In genomic region chr14:53128303-53128702, GRCh38 we compare ENCODE assay signal across 24 cellular contexts. TPM values are rescaled to one million over a fixed set of nuclear protein-coding genes. Genes with fewer than 3 reads are reported as not detected.
DNase-seq lines count a peak whose midpoint lies in the region; ATAC-seq lines count a peak whose summit lies in the region.
"Had no signal": no experiment of that assay in that cellular context is flagged by ENCODE, and none has a peak within 500 bp of the region (broad histone marks: within the 10 kb centered on the region; RNA-seq: fewer than 3 reads in every experiment).

No MANE protein-coding gene starts in this region.

- CTCF ChIA-PET in activated CD4-positive, alpha-beta memory T cell treated with anti-CD3 and anti-CD28 coated beads, Interleukin-2, amount 10 ng/mL, durations not matched to agents 7 days and 5 days (lab: Charles Lee) = interaction anchor here (1.0 kb wide), 1 partner anchor 17 kb away, joined by 4 read pairs; no protein-coding TSS in a partner anchor
- CTCF ChIA-PET in activated CD4-positive, alpha-beta memory T cell treated with anti-CD3 and anti-CD28 coated beads for 36 hours (lab: Charles Lee) = no interaction called here

- no peaks in the 10 kb centered on the region for H3K27me3 Mint-ChIP-seq in activated CD4-positive, alpha-beta memory T cell treated with anti-CD3 and anti-CD28 coated beads, Interleukin-2, amount 10 ng/mL, durations not matched to agents 7 days and 5 days
- H3K27me3 Mint-ChIP-seq in activated CD4-positive, alpha-beta memory T cell treated with anti-CD3 and anti-CD28 coated beads for 36 hours = no peaks in the 10 kb centered on the region
- no peaks in the 10 kb centered on the region for H3K27me3 Mint-ChIP-seq in activated naive CD8-positive, alpha-beta T cell treated with anti-CD3 and anti-CD28 coated beads, Interleukin-2, amount 50 U/mL, for 24 hours
- H3K27me3 Mint-ChIP-seq in stimulated activated naive B cell treated with anti-CD40 and anti-IgM and Interleukin-4, amounts not matched to agents 10 μg/mL and 1 μg/mL and 100 μg/mL, for 72 hours = no peaks in the 10 kb centered on the region
- H3K27me3 Mint-ChIP-seq: activated naive CD4-positive, alpha-beta T cell treated with anti-CD3 and anti-CD28 coated beads, Interleukin-2, amount 10 ng/mL, durations not matched to agents 7 days and 5 days had no signal

- POLR2A ChIA-PET in activated CD4-positive, alpha-beta memory T cell treated with anti-CD3 and anti-CD28 coated beads, Interleukin-2, amount 10 ng/mL, durations not matched to agents 7 days and 5 days (lab: Charles Lee) = interaction anchor here (1.5 to 2.4 kb wide), 3 partner anchors 13 to 25 kb away, joined by 3 to 22 read pairs (median 12); partner anchors contain the start of gene DDHD1
- POLR2A ChIA-PET in activated CD4-positive, alpha-beta memory T cell treated with anti-CD3 and anti-CD28 coated beads for 36 hours (lab: Charles Lee) = interaction anchor here (1.2 kb wide), 1 partner anchor 19 kb away, joined by 6 read pairs; no protein-coding TSS in a partner anchor

- H3K4me3 Mint-ChIP-seq in activated CD4-positive, alpha-beta memory T cell treated with anti-CD3 and anti-CD28 coated beads, Interleukin-2, amount 10 ng/mL, durations not matched to agents 7 days and 5 days = no peak overlapping the region
- H3K4me3 Mint-ChIP-seq in activated CD4-positive, alpha-beta memory T cell treated with anti-CD3 and anti-CD28 coated beads for 36 hours = no peak overlapping the region
- H3K4me3 Mint-ChIP-seq in activated naive CD8-positive, alpha-beta T cell treated with anti-CD3 and anti-CD28 coated beads, Interleukin-2, amount 50 U/mL, for 24 hours = no peak overlapping the region
- no peak overlapping the region for H3K4me3 Mint-ChIP-seq in stimulated activated naive B cell treated with anti-CD40 and anti-IgM and Interleukin-4, amounts not matched to agents 10 μg/mL and 1 μg/mL and 100 μg/mL, for 72 hours
- H3K4me3 Mint-ChIP-seq: activated naive CD4-positive, alpha-beta T cell treated with anti-CD3 and anti-CD28 coated beads, Interleukin-2, amount 10 ng/mL, durations not matched to agents 7 days and 5 days had no signal

- peaks cover 23% of the 10 kb centered on the region for H3K4me1 Mint-ChIP-seq in activated CD4-positive, alpha-beta memory T cell treated with anti-CD3 and anti-CD28 coated beads, Interleukin-2, amount 10 ng/mL, durations not matched to agents 7 days and 5 days
- H3K4me1 Mint-ChIP-seq in activated CD4-positive, alpha-beta memory T cell treated with anti-CD3 and anti-CD28 coated beads for 36 hours (ENCODE audit: low read depth) = peaks cover 10% of the 10 kb centered on the region
- peaks cover 41% of the 10 kb centered on the region for H3K4me1 Mint-ChIP-seq in activated naive CD8-positive, alpha-beta T cell treated with anti-CD3 and anti-CD28 coated beads, Interleukin-2, amount 50 U/mL, for 24 hours
- peaks cover 19 to 32% of the 10 kb centered on the region in 2 donors for H3K4me1 Mint-ChIP-seq in stimulated activated naive B cell treated with anti-CD40 and anti-IgM and Interleukin-4, amounts not matched to agents 10 μg/mL and 1 μg/mL and 100 μg/mL, for 72 hours

- peaks cover 6% of the 10 kb centered on the region for H3K9me3 Mint-ChIP-seq in activated CD4-positive, alpha-beta memory T cell treated with anti-CD3 and anti-CD28 coated beads, Interleukin-2, amount 10 ng/mL, durations not matched to agents 7 days and 5 days
- peaks cover 4% of the 10 kb centered on the region for H3K9me3 Mint-ChIP-seq in activated CD4-positive, alpha-beta memory T cell treated with anti-CD3 and anti-CD28 coated beads for 36 hours
- peaks cover 8% of the 10 kb centered on the region for H3K9me3 Mint-ChIP-seq in activated naive CD8-positive, alpha-beta T cell treated with anti-CD3 and anti-CD28 coated beads, Interleukin-2, amount 50 U/mL, for 24 hours
- peaks cover 4 to 6% of the 10 kb centered on the region in 2 donors for H3K9me3 Mint-ChIP-seq in stimulated activated naive B cell treated with anti-CD40 and anti-IgM and Interleukin-4, amounts not matched to agents 10 μg/mL and 1 μg/mL and 100 μg/mL, for 72 hours

- peak overlapping the region; percentile 18 for H3K27ac Mint-ChIP-seq in activated CD4-positive, alpha-beta memory T cell treated with anti-CD3 and anti-CD28 coated beads, Interleukin-2, amount 10 ng/mL, durations not matched to agents 7 days and 5 days
- H3K27ac Mint-ChIP-seq in activated CD4-positive, alpha-beta memory T cell treated with anti-CD3 and anti-CD28 coated beads for 36 hours = no peak overlapping the region
- H3K27ac Mint-ChIP-seq in activated naive CD8-positive, alpha-beta T cell treated with anti-CD3 and anti-CD28 coated beads, Interleukin-2, amount 50 U/mL, for 24 hours = peak overlapping the region; percentile 87
- peak overlapping the region; percentile 79 for H3K27ac Mint-ChIP-seq in stimulated activated naive B cell treated with anti-CD40 and anti-IgM and Interleukin-4, amounts not matched to agents 10 μg/mL and 1 μg/mL and 100 μg/mL, for 72 hours

- intact Hi-C loops in activated CD4-positive, alpha-beta memory T cell treated with anti-CD3 and anti-CD28 coated beads for 36 hours (cut with micrococcal nuclease) = no loop called here

- H3K36me3 Mint-ChIP-seq in activated CD4-positive, alpha-beta memory T cell treated with anti-CD3 and anti-CD28 coated beads, Interleukin-2, amount 10 ng/mL, durations not matched to agents 7 days and 5 days (ENCODE audit: low read depth) = peaks cover 20% of the 10 kb centered on the region
- H3K36me3 Mint-ChIP-seq in activated CD4-positive, alpha-beta memory T cell treated with anti-CD3 and anti-CD28 coated beads for 36 hours = peaks cover 4% of the 10 kb centered on the region
- peaks cover 14% of the 10 kb centered on the region for H3K36me3 Mint-ChIP-seq in activated naive CD8-positive, alpha-beta T cell treated with anti-CD3 and anti-CD28 coated beads, Interleukin-2, amount 50 U/mL, for 24 hours (ENCODE audit: low read depth)
- H3K36me3 Mint-ChIP-seq in stimulated activated naive B cell treated with anti-CD40 and anti-IgM and Interleukin-4, amounts not matched to agents 10 μg/mL and 1 μg/mL and 100 μg/mL, for 72 hours = peaks cover 5 to 12% of the 10 kb centered on the region in 2 donors

- ATAC-seq in activated naive CD8-positive, alpha-beta T cell treated with anti-CD3 and anti-CD28 coated beads, Interleukin-2, amount 50 U/mL, for 24 hours = peak; percentile 50
- ATAC-seq in stimulated activated naive B cell treated with anti-CD40 and anti-IgM and Interleukin-4, amounts not matched to agents 10 μg/mL and 1 μg/mL and 100 μg/mL, for 72 hours (replicated peaks) = peak; percentile 51
- no peak for ATAC-seq in HG03097 (IDR thresholded peaks at IDR 0.05; ENCODE audit: low FRiP score, unreplicated experiment)
- no peak for ATAC-seq in GM19397 (IDR thresholded peaks at IDR 0.05; ENCODE audit: unreplicated experiment)
- ATAC-seq: right cardiac atrium had no signal

- no peak for DNase-seq in activated CD4-positive, alpha-beta memory T cell treated with anti-CD3 and anti-CD28 coated beads, Interleukin-2, amount 10 ng/mL, durations not matched to agents 7 days and 5 days
- no peak for DNase-seq in activated CD4-positive, alpha-beta memory T cell treated with anti-CD3 and anti-CD28 coated beads for 36 hours
- peak; percentile 23 for DNase-seq in MV-4-11 (lab: John Stamatoyannopoulos, UW)
- no peak for DNase-seq in activated naive CD8-positive, alpha-beta T cell treated with anti-CD3 and anti-CD28 coated beads, Interleukin-2, amount 50 U/mL, for 24 hours
- no peak for DNase-seq in stimulated activated naive B cell treated with anti-CD40 and anti-IgM and Interleukin-4, amounts not matched to agents 10 μg/mL and 1 μg/mL and 100 μg/mL, for 72 hours
- DNase-seq in inferior parietal cortex (ENCODE audit: extremely low spot score) = no peak
- DNase-seq: ACHN; activated CD4-positive, alpha-beta T cell treated with anti-CD3 and anti-CD28 coated beads for 1 hour; activated naive CD4-positive, alpha-beta T cell treated with anti-CD3 and anti-CD28 coated beads, Interleukin-2, amount 10 ng/mL, durations not matched to agents 7 days and 5 days; C1 segment of cervical spinal cord; cerebellar nuclear complex; GDM1; hippocampal formation; islet precursor cell; KG1; NCI-H1092 treated with DMSO at 0.1 percent for 48 hours; NCI-H2029; ovary; right cardiac atrium; stimulated activated CD4-positive, alpha-beta T cell treated with anti-CD3 and anti-CD28 coated beads, Interleukin-12 subunit alpha, Interleukin-12 subunit beta, amount 100 ng/mL, for 4 hours; stimulated activated CD8-positive, alpha-beta memory T cell treated with anti-CD3 and anti-CD28 coated beads, Interleukin-4, amount 100 ng/mL, for 48 hours; testis had no signal

RNA-seq across cellular contexts. Expression of gene DDHD1, which starts 24.8 kb away (rescaled TPM):
- total RNA-seq in activated CD4-positive, alpha-beta memory T cell treated with anti-CD3 and anti-CD28 coated beads, Interleukin-2, amount 10 ng/mL, durations not matched to agents 7 days and 5 days = 10 to 100 TPM; 53.6 to 58.5 TPM
- 10 to 100 TPM; 40.6 to 42.7 TPM for total RNA-seq in activated CD4-positive, alpha-beta memory T cell treated with anti-CD3 and anti-CD28 coated beads for 36 hours

Comparison
In these comparisons a context has a peak if more than half of its experiments do, and no peak if none do; other contexts are left out.
1. ATAC-seq: peak in activated naive CD8-positive, alpha-beta T cell treated with anti-CD3 and anti-CD28 coated beads, Interleukin-2, amount 50 U/mL, for 24 hours (single experiment) and stimulated activated naive B cell treated with anti-CD40 and anti-IgM and Interleukin-4, amounts not matched to agents 10 μg/mL and 1 μg/mL and 100 μg/mL, for 72 hours (2 of 2); none in HG03097 (single experiment) and GM19397 (single experiment).